ENCODE assay signal across 19 cellular contexts in genomic region chr4:114466299-114466698, GRCh38.
A peak's percentile ranks its signal among the peaks of the same experiment; 100 is the strongest.
DNase-seq lines count a peak whose midpoint lies in the region; ATAC-seq, FAIRE-seq and TF ChIP-seq lines count a peak whose summit lies in the region.
"Had no signal": no experiment of that assay in that cellular context is flagged by ENCODE, and none has a peak within 500 bp of the region (broad histone marks: within the 10 kb centered on the region; RNA-seq: fewer than 3 reads in every experiment).

No MANE protein-coding gene starts in this region.

- no peak overlapping the region for H3K4ac ChIP-seq in IMR-90 (ENCODE audit: low read depth, low read length)

- H2AK5ac ChIP-seq in IMR-90 (ENCODE audit: low read depth, low read length), result no peak overlapping the region

- TF ChIP-seq POLR2A in IMR-90 (IDR thresholded peaks at IDR 0.05; ENCODE audit: low read depth, low read length) (no peak), K562 (conservative IDR thresholded peaks at IDR 0.05) (no peak)

- H3K27me3 ChIP-seq in IMR-90 (ENCODE audit: control insufficient read depth, insufficient read depth, low read length) (no peaks in the 10 kb centered on the region; the same call in 1 of the 2 replicates), K562 (ENCODE audit: control insufficient read depth in 2 of 2, insufficient read depth in 2 of 2, low read length in 2 of 2) (no peaks in the 10 kb centered on the region), osteoblast (ENCODE audit: insufficient read depth, low read length) (no peaks in the 10 kb centered on the region)

- POLR2A ChIA-PET in IMR-90 (lab: Charles Lee; ENCODE audit: unreplicated experiment), result no interaction called here
- POLR2A ChIA-PET in K562 (lab: Yijun Ruan, JAX), result no interaction called here

- H3K23ac ChIP-seq in IMR-90 (ENCODE audit: low read depth, low read length), result no peak overlapping the region

- H2BK5ac ChIP-seq in IMR-90 (ENCODE audit: low read depth, low read length, poor library complexity, severe bottlenecking), result no peak overlapping the region

- H4K8ac ChIP-seq in IMR-90 (ENCODE audit: low read depth in 2 of 2, low read length in 2 of 2), result no peak overlapping the region

- TF ChIP-seq CTCF in IMR-90 (conservative IDR thresholded peaks at IDR 0.05; ENCODE audit: low read depth, low read length) (no peak), K562 (IDR thresholded peaks at IDR 0.05 in 2 of 3, conservative IDR thresholded peaks at IDR 0.05 in 1 of 3; ENCODE audit: insufficient read depth in 2 of 3, low read depth in 1 of 3, low read length in 3 of 3) (no peak), osteoblast (IDR thresholded peaks at IDR 0.05; ENCODE audit: extremely low read depth, low read depth, low read length) (no peak)

- TF ChIP-seq RAD21 in IMR-90 (IDR thresholded peaks at IDR 0.05; ENCODE audit: low read length) (no peak), K562 (CRISPR knock-in tag; conservative IDR thresholded peaks at IDR 0.05 in 1 of 2, IDR thresholded peaks at IDR 0.05 in 1 of 2) (no peak)

- no peak overlapping the region for H3K4me3 ChIP-seq in IMR-90 (ENCODE audit: insufficient read depth, low read depth, low read length)
- H3K4me3 ChIP-seq in K562, result no peak overlapping the region
- no peak overlapping the region for H3K4me3 ChIP-seq in osteoblast (ENCODE audit: insufficient read depth, low read length)
- H3K4me3 ChIP-seq: GM23338 had no signal

- H2BK120ac ChIP-seq in IMR-90 (ENCODE audit: low read depth, low read length), result no peak overlapping the region

- DNase-seq in DMS153 (lab: John Stamatoyannopoulos, UW), result peak; percentile 34
- DNase-seq in IMR-90, result no peak
- DNase-seq in K562 (ENCODE audit: extremely low read depth in 1 of 4, low spot score in 3 of 4), result no peak
- peak; percentile 34 for DNase-seq in osteoblast (ENCODE audit: insufficient read length, low spot score, missing footprints)
- no peak for DNase-seq in left cardiac atrium
- DNase-seq in NCI-H2029 treated with DMSO at 0.1 percent for 48 hours (lab: John Stamatoyannopoulos, UW), result no peak
- DNase-seq: AML-193; Caco-2; CD4-positive, alpha-beta T cell; DMS79 treated with DMSO at 0.1 percent for 48 hours; GF-D8; HCEC 1CT had no signal

- CTCF ChIA-PET in IMR-90 (lab: Yijun Ruan, JAX), result no interaction called here
- CTCF ChIA-PET in K562 (lab: Yijun Ruan, JAX; ENCODE audit: low intra/inter-chr PET ratio), result no interaction called here

- H4K20me1 ChIP-seq in IMR-90 (ENCODE audit: insufficient read depth, low read length), result no peaks in the 10 kb centered on the region
- H4K20me1 ChIP-seq in K562 (replicated peaks; ENCODE audit: control insufficient read depth, insufficient read depth, low read length), result no peaks in the 10 kb centered on the region
- H4K20me1 ChIP-seq in osteoblast (ENCODE audit: insufficient read depth, low read length), result no peaks in the 10 kb centered on the region

- H3K9ac ChIP-seq in IMR-90 (ENCODE audit: low read depth, low read length) (no peak overlapping the region), K562 (ENCODE audit: insufficient read depth in 1 of 2, low read depth in 2 of 2, low read length in 2 of 2) (no peak overlapping the region)

- H3K27ac ChIP-seq in IMR-90 (ENCODE audit: insufficient read depth, low read length) (no peak overlapping the region), K562 (ENCODE audit: extremely low read depth, low read depth, low read length) (no peak overlapping the region), osteoblast (ENCODE audit: low read depth, low read length) (no peak overlapping the region)
- H3K27ac ChIP-seq: C4-2B had no signal

- H3K4me1 ChIP-seq in IMR-90 (ENCODE audit: control insufficient read depth, insufficient read depth, low read length) (no peaks in the 10 kb centered on the region), K562 (replicated peaks in 1 of 2; ENCODE audit: control insufficient read depth in 2 of 2, insufficient read depth in 2 of 2, low read length in 2 of 2) (no peaks in the 10 kb centered on the region), osteoblast (ENCODE audit: insufficient read depth, low read length) (no peaks in the 10 kb centered on the region)
- H3K4me1 ChIP-seq: Caco-2 had no signal

- no peaks in the 10 kb centered on the region for H3K79me2 ChIP-seq in K562 (ENCODE audit: control insufficient read depth, insufficient read depth, low read length)
- no peaks in the 10 kb centered on the region for H3K79me2 ChIP-seq in osteoblast (ENCODE audit: insufficient read depth, low read length)

- H3K14ac ChIP-seq in IMR-90 (replicated peaks; ENCODE audit: low read depth, low read length), result no peak overlapping the region

- no peak for FAIRE-seq in K562 (lab: Jason Lieb, UNC)
- FAIRE-seq: A204.1, D721Med, H54, HTR-8/SVneo had no signal

- no peaks in the 10 kb centered on the region for H3K36me3 ChIP-seq in IMR-90 (ENCODE audit: control insufficient read depth, insufficient read depth, low read length)
- H3K36me3 ChIP-seq in K562 (ENCODE audit: control insufficient read depth, insufficient read depth, low read length), result no peaks in the 10 kb centered on the region
- H3K36me3 ChIP-seq in osteoblast (ENCODE audit: insufficient read depth, low read length), result no peaks in the 10 kb centered on the region

- intact Hi-C loops in IMR-90 (cut with micrococcal nuclease) (no loop called here), K562 (cut with micrococcal nuclease) (no loop called here), left cardiac atrium (cut with DNase I) (no loop called here)

- H2AK9ac ChIP-seq in IMR-90 (replicated peaks; ENCODE audit: low read depth, low read length, poor library complexity), result no peak overlapping the region

- no peak overlapping the region for H3K4me2 ChIP-seq in IMR-90 (ENCODE audit: low read depth, low read length)
- no peak overlapping the region for H3K4me2 ChIP-seq in K562 (ENCODE audit: insufficient read depth, low read length)
- H3K4me2 ChIP-seq in osteoblast (ENCODE audit: insufficient read depth, low read length), result no peak overlapping the region
- H3K4me2 ChIP-seq: GM23338 had no signal

- dilution Hi-C loops in IMR-90 (cut with HindIII; ENCODE audit: low sequenced_read_pairs, unreplicated experiment), result no loop called here

- BruUV-seq in IMR-90 (replicated peaks; lab: Mats Ljungman, UMichigan), result no TSS peak
- no TSS peak for BruUV-seq in K562 (replicated peaks; lab: Mats Ljungman, UMichigan)

- H3K18ac ChIP-seq in IMR-90 (ENCODE audit: low read depth, low read length), result no peak overlapping the region

- H2BK15ac ChIP-seq in IMR-90 (ENCODE audit: low read depth, low read length), result no peak overlapping the region

- H2BK20ac ChIP-seq in IMR-90 (ENCODE audit: low read depth, low read length), result no peak overlapping the region

- H3K56ac ChIP-seq in IMR-90 (ENCODE audit: extremely low read depth, insufficient read depth, low read length), result no peak overlapping the region

- no peaks in the 10 kb centered on the region for H3K79me1 ChIP-seq in IMR-90 (ENCODE audit: low read depth in 1 of 2, low read length in 2 of 2)

- no peak for TF ChIP-seq EP300 in K562 (IDR thresholded peaks at IDR 0.05; ENCODE audit: low read length)

- no peak for ATAC-seq in IMR-90 (ENCODE audit: low read depth)
- ATAC-seq in K562, result no peak
- no peak for ATAC-seq in HG03442 (IDR thresholded peaks at IDR 0.05; ENCODE audit: unreplicated experiment)
- no peak for ATAC-seq in left cardiac atrium
- ATAC-seq: GM23338 had no signal

- H4K5ac ChIP-seq in IMR-90 (ENCODE audit: low read depth, low read length), result no peak overlapping the region

- H3K9me1 ChIP-seq in IMR-90 (ENCODE audit: insufficient read depth, low read length) (no peaks in the 10 kb centered on the region), K562 (ENCODE audit: control insufficient read depth, insufficient read depth, low read length) (no peaks in the 10 kb centered on the region)

- no peak overlapping the region for H4K91ac ChIP-seq in IMR-90 (ENCODE audit: insufficient read depth, low read depth, low read length)

- in situ Hi-C loops in IMR-90 (cut with MboI; ENCODE audit: low sequenced_read_pairs), result no loop called here
- in situ Hi-C loops in K562 (cut with MboI), result no loop called here

- WGBS in IMR-90 (ENCODE audit: extremely low coverage in 2 of 2, insufficient read length in 1 of 2), 2 experiments, result no CpG with 5 or more reads among the region's 1 CpG
- WGBS in K562 (ENCODE audit: insufficient coverage, low coverage, missing lambda C conversion rate), result 0% methylated on average over 1 of the region's 1 CpG

- no peaks in the 10 kb centered on the region for H3K9me3 ChIP-seq in IMR-90 (ENCODE audit: control insufficient read depth, insufficient read depth, low read length)
- H3K9me3 ChIP-seq in K562 (replicated peaks; ENCODE audit: control insufficient read depth, insufficient read depth, low read depth, low read length), result no peaks in the 10 kb centered on the region
- no peaks in the 10 kb centered on the region for H3K9me3 ChIP-seq in osteoblast (ENCODE audit: low read depth, low read length)
- H3K9me3 ChIP-seq: Caco-2 had no signal

- H2AFZ ChIP-seq in IMR-90 (replicated peaks; ENCODE audit: low read length, poor library complexity), result no peak overlapping the region
- H2AFZ ChIP-seq in K562 (ENCODE audit: low read depth, low read length), result no peak overlapping the region
- no peak overlapping the region for H2AFZ ChIP-seq in osteoblast (ENCODE audit: low read length)
- H2AFZ ChIP-seq: GM23338 had no signal

TF ChIP-seq in IMR-90, 13 proteins besides CTCF, POLR2A, EP300 and RAD21:
- TF ChIP-seq MAFK (IDR thresholded peaks at IDR 0.05; ENCODE audit: low read depth, low read length) (peak; percentile 54; the same call in 1 of the 2 replicates), CEBPB (IDR thresholded peaks at IDR 0.05; ENCODE audit: low read depth, low read length) (no peak)

TF ChIP-seq in K562, 482 proteins besides CTCF, POLR2A, EP300 and RAD21:
- TF ChIP-seq MAFG (tag; conservative IDR thresholded peaks at IDR 0.05) (0 out of 2 replicates have a peak, but pooled peaks have one; percentile 14), ZNF57 (CRISPR knock-in tag; IDR thresholded peaks at IDR 0.05) (no peak)

Comparison
In these comparisons a context has a peak if more than half of its experiments do, and no peak if none do; other contexts are left out.
1. DNase-seq: peak in DMS153 (single experiment) and osteoblast (single experiment); none in IMR-90 (single experiment), K562 (0 of 4), left cardiac atrium (single experiment) and NCI-H2029 treated with DMSO at 0.1 percent for 48 hours (single experiment).